ENCODE assay signal across 8 cellular contexts in the genomic region with DNA sequence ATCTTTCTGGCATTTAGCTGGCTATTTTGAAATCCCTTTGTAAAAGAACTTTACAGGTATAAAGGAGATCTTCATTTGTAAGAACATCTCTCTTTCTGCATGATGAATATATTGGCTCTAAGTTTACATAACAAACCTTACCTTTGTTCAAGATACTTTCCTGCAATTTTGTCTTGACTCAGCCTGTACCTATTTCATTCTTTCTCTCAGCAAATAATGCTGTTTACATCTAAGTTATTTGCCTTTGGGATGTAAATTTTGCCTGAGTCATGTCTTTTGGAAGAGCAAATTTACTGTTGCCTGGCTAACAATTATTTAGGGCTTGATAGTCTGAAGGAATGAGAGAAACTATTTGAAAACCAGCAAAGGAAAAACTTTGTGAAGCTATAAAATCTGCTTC.
A peak's percentile ranks its signal among the peaks of the same experiment; 100 is the strongest.
DNase-seq lines count a peak whose midpoint lies in the region; ATAC-seq, FAIRE-seq and TF ChIP-seq lines count a peak whose summit lies in the region.
"Not testable (repeated sequence)": the region's sequence is repeated elsewhere in the genome, so short reads cannot be mapped to it uniquely, and the experiment has no call there.

No MANE protein-coding gene starts in this region.

- H2BK12ac ChIP-seq in H1 (ENCODE audit: low read depth, low read length) = not testable (repeated sequence)

- H2AFZ ChIP-seq in GM23338; GM12878 (ENCODE audit: control insufficient read depth, low read depth, low read length); H1 (ENCODE audit: low read length): not testable (repeated sequence)

- not testable (repeated sequence) for H4K91ac ChIP-seq in H1 (replicated peaks; ENCODE audit: insufficient read length, low read length)

- ATAC-seq in GM23338 (peak; percentile 61; the same call in 2 of the 3 replicates), WTC11 (peak; percentile 52)
- ATAC-seq in GM12878 = not testable (repeated sequence)

- not testable (repeated sequence) for H3K4me1 ChIP-seq in GM23338 (ENCODE audit: insufficient read depth); HUES48 (ENCODE audit: control insufficient read depth, insufficient read depth, low read length); HUES64 (ENCODE audit: insufficient read depth, low read length); GM12878 (ENCODE audit: control insufficient read depth, insufficient read depth, low read length); H1 (replicated peaks in 1 of 4; ENCODE audit: control insufficient read depth in 3 of 4, insufficient read depth in 4 of 4, low read length in 3 of 4); small intestine (ENCODE audit: control insufficient read depth in 2 of 2, insufficient read depth in 1 of 2, low read depth in 1 of 2, low read length in 1 of 2)

- TF ChIP-seq EP300 in GM12878 (IDR thresholded peaks at IDR 0.05; ENCODE audit: borderline replicate concordance in 1 of 2, control insufficient read depth in 1 of 2, low read depth in 2 of 2, low read length in 2 of 2); H1 (IDR thresholded peaks at IDR 0.05; ENCODE audit: borderline replicate concordance in 1 of 2, low read depth in 2 of 2, low read length in 2 of 2): not testable (repeated sequence)

- H3K9me3 ChIP-seq in HUES48 (ENCODE audit: control insufficient read depth, insufficient read depth, low read length); HUES64 (ENCODE audit: insufficient read depth, low read depth, low read length); GM12878 (replicated peaks; ENCODE audit: control insufficient read depth, insufficient read depth, low read length); H1 (ENCODE audit: insufficient read depth in 2 of 2, low read depth in 1 of 2, low read length in 1 of 2); small intestine (ENCODE audit: control insufficient read depth, low read depth): not testable (repeated sequence)

- RAD21 ChIA-PET in GM12878 (lab: Charles Lee; ENCODE audit: unreplicated experiment) = not testable (repeated sequence)

- H3K27ac ChIP-seq in GM23338 (ENCODE audit: low read depth) = peak overlapping the region; percentile 97; the same call in 1 of the 2 replicates
- H3K27ac ChIP-seq in HUES48 (ENCODE audit: low read depth, low read length) = peak overlapping the region; percentile 77
- peak overlapping the region; percentile 75; the same call in 1 of the 2 replicates for H3K27ac ChIP-seq in HUES64 (ENCODE audit: low read depth, low read length)
- not testable (repeated sequence) for H3K27ac ChIP-seq in GM12878 (ENCODE audit: control insufficient read depth, insufficient read depth); H1 (ENCODE audit: low read depth, low read length); small intestine (ENCODE audit: low read depth in 1 of 2, low read length in 1 of 2)

- intact Hi-C loops in GM12878 (cut with micrococcal nuclease; ENCODE audit: unreplicated experiment) = not testable (repeated sequence)

- H3K9me2 ChIP-seq in GM23338 (ENCODE audit: insufficient read depth) = not testable (repeated sequence)

- not testable (repeated sequence) for H3K79me1 ChIP-seq in H1 (ENCODE audit: low read depth, low read length)

- H3K4me2 ChIP-seq in GM23338 = 0 out of 2 replicates have a peak overlapping the region, but pooled peaks have one; percentile 38
- not testable (repeated sequence) for H3K4me2 ChIP-seq in GM12878 (ENCODE audit: control insufficient read depth, insufficient read depth); H1 (ENCODE audit: insufficient read depth in 1 of 2, low read depth in 2 of 2, low read length in 2 of 2)

- not testable (repeated sequence) for H3K18ac ChIP-seq in H1 (ENCODE audit: extremely low read depth, low read length)

- not testable (repeated sequence) for H3K27ac Mint-ChIP-seq in GM23338, WTC11

- not testable (repeated sequence) for H2BK20ac ChIP-seq in H1 (ENCODE audit: low read length)

- H3F3A ChIP-seq in GM23338 (replicated peaks; ENCODE audit: low read depth) = not testable (repeated sequence)

- H2BK5ac ChIP-seq in H1 (ENCODE audit: low read depth, low read length) = not testable (repeated sequence)

- H2BK15ac ChIP-seq in H1 (ENCODE audit: low read length) = not testable (repeated sequence)

- H3K4me3 Mint-ChIP-seq in GM23338, WTC11: not testable (repeated sequence)

- H3K79me2 ChIP-seq in GM23338 (replicated peaks; ENCODE audit: insufficient read depth); GM12878 (ENCODE audit: control insufficient read depth, insufficient read depth, low read length); H1 (ENCODE audit: control insufficient read depth in 1 of 2, insufficient read depth in 2 of 2, low read length in 2 of 2): not testable (repeated sequence)

- not testable (repeated sequence) for H3K4ac ChIP-seq in H1 (replicated peaks; ENCODE audit: insufficient read length, low read depth, low read length)

- BruUV-seq in GM12878 (replicated peaks; lab: Mats Ljungman, UMichigan) = not testable (repeated sequence)

- H4K20me1 ChIP-seq in GM23338 (replicated peaks; ENCODE audit: insufficient read depth); GM12878 (ENCODE audit: control insufficient read depth, insufficient read depth); H1 (replicated peaks in 1 of 2; ENCODE audit: control insufficient read depth in 1 of 2, insufficient read depth in 2 of 2, low read length in 2 of 2): not testable (repeated sequence)

- POLR2A ChIA-PET in WTC11 (lab: Charles Lee); GM12878 (lab: Charles Lee); H1 (lab: Charles Lee; ENCODE audit: partially characterized antibody): not testable (repeated sequence)

- not testable (repeated sequence) for H3K36me3 Mint-ChIP-seq in GM23338 (ENCODE audit: low read depth); WTC11

- H4K5ac ChIP-seq in H1 (ENCODE audit: insufficient read length, low read depth, low read length) = not testable (repeated sequence)

- not testable (repeated sequence) for H3K27me3 ChIP-seq in GM23338 (ENCODE audit: insufficient read depth); HUES48 (ENCODE audit: control insufficient read depth, insufficient read depth, low read length); HUES64 (ENCODE audit: insufficient read depth, low read length); GM12878 (replicated peaks in 1 of 2; ENCODE audit: control insufficient read depth in 2 of 2, insufficient read depth in 2 of 2, low read length in 1 of 2); H1 (replicated peaks in 1 of 4; ENCODE audit: control insufficient read depth in 3 of 4, extremely low read depth in 1 of 4, insufficient read depth in 3 of 4, low read length in 3 of 4); small intestine (ENCODE audit: control insufficient read depth in 2 of 2, insufficient read depth in 2 of 2, low read length in 2 of 2)

- not testable (repeated sequence) for H3K23me2 ChIP-seq in H1 (ENCODE audit: low read depth, low read length)

- not testable (repeated sequence) for H2AK5ac ChIP-seq in H1 (ENCODE audit: low read depth, low read length)

- CTCF ChIA-PET in WTC11 (lab: Charles Lee); GM12878 (lab: Yijun Ruan, JAX); H1 (lab: Charles Lee; ENCODE audit: partially characterized antibody): not testable (repeated sequence)

- not testable (repeated sequence) for H3K4me1 Mint-ChIP-seq in GM23338, WTC11

- not testable (repeated sequence) for DNase-seq in GM12891 (ENCODE audit: insufficient read length, low spot score); GM23338 (ENCODE audit: low spot score); WTC11 (ENCODE audit: low spot score); GM12878 (ENCODE audit: low read depth, low spot score); H1 (ENCODE audit: low read depth in 1 of 2, low spot score in 2 of 2); small intestine

- H3K23ac ChIP-seq in H1 (ENCODE audit: insufficient read length) = not testable (repeated sequence)

- H3K9me3 Mint-ChIP-seq in GM23338, WTC11: not testable (repeated sequence)

- not testable (repeated sequence) for H2BK120ac ChIP-seq in H1 (replicated peaks; ENCODE audit: low read depth, low read length)

- not testable (repeated sequence) for H3K36me3 ChIP-seq in GM23338 (ENCODE audit: insufficient read depth); HUES48 (ENCODE audit: control insufficient read depth, insufficient read depth, low read length); HUES64 (ENCODE audit: insufficient read depth, low read length); GM12878 (ENCODE audit: control insufficient read depth in 2 of 2, insufficient read depth in 2 of 2, low read length in 1 of 2); H1 (ENCODE audit: control insufficient read depth in 2 of 4, insufficient read depth in 4 of 4, low read length in 3 of 4); small intestine (ENCODE audit: control insufficient read depth in 2 of 2, insufficient read depth in 2 of 2, low read length in 2 of 2)

- TF ChIP-seq CTCF in GM23338 (conservative IDR thresholded peaks at IDR 0.05; ENCODE audit: low read depth in 2 of 2); WTC11 (IDR thresholded peaks at IDR 0.05); GM12878 (IDR thresholded peaks at IDR 0.05 in 2 of 3, conservative IDR thresholded peaks at IDR 0.05 in 1 of 3; ENCODE audit: control insufficient read depth in 2 of 3, extremely low read depth in 1 of 3, insufficient read depth in 1 of 3, low read depth in 3 of 3, low read length in 3 of 3); H1 (IDR thresholded peaks at IDR 0.05; ENCODE audit: control extremely low read depth in 1 of 3, insufficient read depth in 1 of 3, low read depth in 1 of 3, low read length in 3 of 3): not testable (repeated sequence)

- SMC1A ChIA-PET in GM12878 (lab: Charles Lee; ENCODE audit: uncharacterized antibody, unreplicated experiment) = not testable (repeated sequence)

- H3K14ac ChIP-seq in H1 (ENCODE audit: insufficient read length) = not testable (repeated sequence)

- in situ Hi-C loops in GM12878 (cut with MboI) = not testable (repeated sequence)

- not testable (repeated sequence) for TF ChIP-seq POLR2A in GM12891 (IDR thresholded peaks at IDR 0.05; ENCODE audit: low read depth, low read length); GM12878 (IDR thresholded peaks at IDR 0.05; ENCODE audit: low read depth, low read length); H1 (IDR thresholded peaks at IDR 0.05; ENCODE audit: control extremely low read depth in 1 of 2, low read depth in 2 of 2, low read length in 2 of 2)

- H3K9ac ChIP-seq in HUES48 (ENCODE audit: low read depth, low read length); HUES64 (ENCODE audit: low read depth, low read length); GM12878 (ENCODE audit: control insufficient read depth, insufficient read depth, low read length); H1 (replicated peaks in 1 of 4; ENCODE audit: extremely low read depth in 1 of 4, low read depth in 3 of 4, low read length in 3 of 4): not testable (repeated sequence)

- H3K4me3 ChIP-seq in GM23338; HUES48 (ENCODE audit: low read depth, low read length); HUES64 (ENCODE audit: low read length); GM12878; H1 (ENCODE audit: extremely low read depth in 1 of 4, insufficient read depth in 2 of 4, low read depth in 3 of 4, low read length in 4 of 4); small intestine (ENCODE audit: low read depth in 1 of 2, low read length in 2 of 2): not testable (repeated sequence)

- not testable (repeated sequence) for TF ChIP-seq RAD21 in GM12878 (IDR thresholded peaks at IDR 0.05; ENCODE audit: insufficient read depth, low read depth, low read length); H1 (IDR thresholded peaks at IDR 0.05 in 1 of 2, conservative IDR thresholded peaks at IDR 0.05 in 1 of 2; ENCODE audit: low read depth in 2 of 2, low read length in 2 of 2)

- not testable (repeated sequence) for H3K27me3 Mint-ChIP-seq in GM23338 (ENCODE audit: insufficient read depth, low read depth, poor library complexity); WTC11 (ENCODE audit: low read depth)

- not testable (repeated sequence) for H4K8ac ChIP-seq in H1 (ENCODE audit: extremely low read depth, insufficient read depth, low read length)

- not testable (repeated sequence) for H3K56ac ChIP-seq in H1 (replicated peaks; ENCODE audit: insufficient read length, low read depth, low read length)

- FAIRE-seq in GM12891 (lab: Jason Lieb, UNC) (peak; percentile 57), GM12878 (lab: Jason Lieb, UNC) (peak; percentile 38), H1 (lab: Jason Lieb, UNC) (peak; percentile 97), small intestine (lab: Jason Lieb, UNC) (peak; percentile 95)
